1 cellular context compared by ENCODE assay signal in the genomic region with DNA sequence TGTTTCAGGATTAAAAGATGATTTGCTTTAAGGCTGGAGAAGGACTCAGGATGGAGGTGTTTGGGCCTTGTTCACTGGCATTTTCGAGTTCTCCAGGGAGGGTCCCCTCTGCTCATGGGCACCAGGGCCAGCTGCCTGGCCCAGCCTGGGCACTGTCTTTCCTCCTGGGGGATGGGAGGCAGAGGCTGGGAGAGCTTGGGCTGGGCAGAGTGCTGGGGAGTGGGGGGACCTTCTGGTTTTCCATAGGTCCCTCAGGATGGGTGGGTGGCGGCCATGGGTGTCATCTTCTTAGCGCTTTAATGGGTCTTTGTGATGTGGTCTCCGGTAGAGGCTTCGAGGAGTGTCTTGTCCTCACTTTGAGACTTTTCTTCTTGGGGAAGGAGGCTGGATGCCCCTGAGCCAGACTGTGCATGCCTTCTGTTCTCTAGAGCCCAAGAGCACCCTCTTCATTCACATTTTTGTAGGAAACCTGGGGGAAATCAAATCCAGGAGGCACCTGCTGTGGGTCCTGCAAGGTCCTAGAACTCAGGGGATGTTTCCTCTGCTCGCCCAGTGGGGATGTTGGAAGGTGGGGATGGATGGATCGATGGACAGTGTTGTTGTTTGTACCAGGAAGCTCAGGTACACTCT.
TF ChIP-seq lines count a peak whose summit lies in the region.

No MANE protein-coding gene starts in this region.

TF ChIP-seq in HepG2, 621 proteins besides CTCF, POLR2A, EP300 and RAD21 (continued from another document and continues in another):
- TF ChIP-seq SMC3 (IDR thresholded peaks at IDR 0.05; ENCODE audit: low read length) (no peak), SAFB2 (CRISPR knock-in tag; IDR thresholded peaks at IDR 0.05; ENCODE audit: borderline replicate concordance, low read depth) (no peak), HNRNPL (IDR thresholded peaks at IDR 0.05; ENCODE audit: low read depth, low read length) (peak; percentile 45; the same call in 1 of the 2 replicates), EZH2 (conservative IDR thresholded peaks at IDR 0.05; ENCODE audit: low read depth, low read length) (no peak), ZIK1 (CRISPR knock-in tag; IDR thresholded peaks at IDR 0.05; ENCODE audit: borderline replicate concordance, low read depth) (no peak), CENPX (CRISPR knock-in tag; IDR thresholded peaks at IDR 0.05) (no peak), GABPB1 (CRISPR knock-in tag; IDR thresholded peaks at IDR 0.05) (no peak), RBM22 (optimal IDR thresholded peaks at IDR 0.05; ENCODE audit: low read length) (peak; percentile 61), BRD4 (CRISPR knock-in tag; IDR thresholded peaks at IDR 0.05) (no peak), TBP (CRISPR knock-in tag; IDR thresholded peaks at IDR 0.05) (no peak), SOX6 (IDR thresholded peaks at IDR 0.05) (no peak), SOX6 (CRISPR knock-in tag; IDR thresholded peaks at IDR 0.05) (no peak), ZNF337 (CRISPR knock-in tag; IDR thresholded peaks at IDR 0.05; ENCODE audit: borderline replicate concordance, low read depth) (no peak), POLR2G (IDR thresholded peaks at IDR 0.05; ENCODE audit: low read depth, low read length) (peak; percentile 32), SRSF1 (optimal IDR thresholded peaks at IDR 0.05; ENCODE audit: low read depth, low read length) (no peak), RBFOX2 (IDR thresholded peaks at IDR 0.05; ENCODE audit: low read depth, low read length) (peak; percentile 87), ZBTB7A (CRISPR knock-in tag; IDR thresholded peaks at IDR 0.05) (no peak), ZNF367 (CRISPR knock-in tag; IDR thresholded peaks at IDR 0.05; ENCODE audit: borderline replicate concordance) (no peak), TBX3 (IDR thresholded peaks at IDR 0.05; ENCODE audit: borderline replicate concordance) (no peak), ZNF543 (CRISPR knock-in tag; IDR thresholded peaks at IDR 0.05) (no peak), HDAC2 (CRISPR knock-in tag; IDR thresholded peaks at IDR 0.05) (no peak), FOXK2 (IDR thresholded peaks at IDR 0.05) (no peak), KAT8 (CRISPR knock-in tag; IDR thresholded peaks at IDR 0.05) (no peak), NBN (conservative IDR thresholded peaks at IDR 0.05) (no peak), ZNF354B (CRISPR knock-in tag; IDR thresholded peaks at IDR 0.05) (no peak), ZC3H4 (CRISPR knock-in tag; IDR thresholded peaks at IDR 0.05; ENCODE audit: borderline replicate concordance) (no peak), TAF15 (IDR thresholded peaks at IDR 0.05; ENCODE audit: low read depth, low read length, poor library complexity, severe bottlenecking) (no peak), ZFP82 (CRISPR knock-in tag; IDR thresholded peaks at IDR 0.05; ENCODE audit: borderline replicate concordance) (no peak)
- TF ChIP-seq, protein P1, sequence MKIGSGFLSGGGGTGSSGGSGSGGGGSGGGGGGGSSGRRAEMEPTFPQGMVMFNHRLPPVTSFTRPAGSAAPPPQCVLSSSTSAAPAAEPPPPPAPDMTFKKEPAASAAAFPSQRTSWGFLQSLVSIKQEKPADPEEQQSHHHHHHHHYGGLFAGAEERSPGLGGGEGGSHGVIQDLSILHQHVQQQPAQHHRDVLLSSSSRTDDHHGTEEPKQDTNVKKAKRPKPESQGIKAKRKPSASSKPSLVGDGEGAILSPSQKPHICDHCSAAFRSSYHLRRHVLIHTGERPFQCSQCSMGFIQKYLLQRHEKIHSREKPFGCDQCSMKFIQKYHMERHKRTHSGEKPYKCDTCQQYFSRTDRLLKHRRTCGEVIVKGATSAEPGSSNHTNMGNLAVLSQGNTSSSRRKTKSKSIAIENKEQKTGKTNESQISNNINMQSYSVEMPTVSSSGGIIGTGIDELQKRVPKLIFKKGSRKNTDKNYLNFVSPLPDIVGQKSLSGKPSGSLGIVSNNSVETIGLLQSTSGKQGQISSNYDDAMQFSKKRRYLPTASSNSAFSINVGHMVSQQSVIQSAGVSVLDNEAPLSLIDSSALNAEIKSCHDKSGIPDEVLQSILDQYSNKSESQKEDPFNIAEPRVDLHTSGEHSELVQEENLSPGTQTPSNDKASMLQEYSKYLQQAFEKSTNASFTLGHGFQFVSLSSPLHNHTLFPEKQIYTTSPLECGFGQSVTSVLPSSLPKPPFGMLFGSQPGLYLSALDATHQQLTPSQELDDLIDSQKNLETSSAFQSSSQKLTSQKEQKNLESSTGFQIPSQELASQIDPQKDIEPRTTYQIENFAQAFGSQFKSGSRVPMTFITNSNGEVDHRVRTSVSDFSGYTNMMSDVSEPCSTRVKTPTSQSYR (CRISPR knock-in tag; IDR thresholded peaks at IDR 0.05; ENCODE audit: borderline replicate concordance), result no peak
- TF ChIP-seq, protein P2, sequence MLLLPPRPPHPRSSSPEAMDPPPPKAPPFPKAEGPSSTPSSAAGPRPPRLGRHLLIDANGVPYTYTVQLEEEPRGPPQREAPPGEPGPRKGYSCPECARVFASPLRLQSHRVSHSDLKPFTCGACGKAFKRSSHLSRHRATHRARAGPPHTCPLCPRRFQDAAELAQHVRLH (CRISPR knock-in tag; IDR thresholded peaks at IDR 0.05; ENCODE audit: borderline replicate concordance, low read depth), result no peak
- TF ChIP-seq, protein P3, sequence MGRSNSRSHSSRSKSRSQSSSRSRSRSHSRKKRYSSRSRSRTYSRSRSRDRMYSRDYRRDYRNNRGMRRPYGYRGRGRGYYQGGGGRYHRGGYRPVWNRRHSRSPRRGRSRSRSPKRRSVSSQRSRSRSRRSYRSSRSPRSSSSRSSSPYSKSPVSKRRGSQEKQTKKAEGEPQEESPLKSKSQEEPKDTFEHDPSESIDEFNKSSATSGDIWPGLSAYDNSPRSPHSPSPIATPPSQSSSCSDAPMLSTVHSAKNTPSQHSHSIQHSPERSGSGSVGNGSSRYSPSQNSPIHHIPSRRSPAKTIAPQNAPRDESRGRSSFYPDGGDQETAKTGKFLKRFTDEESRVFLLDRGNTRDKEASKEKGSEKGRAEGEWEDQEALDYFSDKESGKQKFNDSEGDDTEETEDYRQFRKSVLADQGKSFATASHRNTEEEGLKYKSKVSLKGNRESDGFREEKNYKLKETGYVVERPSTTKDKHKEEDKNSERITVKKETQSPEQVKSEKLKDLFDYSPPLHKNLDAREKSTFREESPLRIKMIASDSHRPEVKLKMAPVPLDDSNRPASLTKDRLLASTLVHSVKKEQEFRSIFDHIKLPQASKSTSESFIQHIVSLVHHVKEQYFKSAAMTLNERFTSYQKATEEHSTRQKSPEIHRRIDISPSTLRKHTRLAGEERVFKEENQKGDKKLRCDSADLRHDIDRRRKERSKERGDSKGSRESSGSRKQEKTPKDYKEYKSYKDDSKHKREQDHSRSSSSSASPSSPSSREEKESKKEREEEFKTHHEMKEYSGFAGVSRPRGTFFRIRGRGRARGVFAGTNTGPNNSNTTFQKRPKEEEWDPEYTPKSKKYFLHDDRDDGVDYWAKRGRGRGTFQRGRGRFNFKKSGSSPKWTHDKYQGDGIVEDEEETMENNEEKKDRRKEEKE (IDR thresholded peaks at IDR 0.05), result no peak
- TF ChIP-seq, protein P4, sequence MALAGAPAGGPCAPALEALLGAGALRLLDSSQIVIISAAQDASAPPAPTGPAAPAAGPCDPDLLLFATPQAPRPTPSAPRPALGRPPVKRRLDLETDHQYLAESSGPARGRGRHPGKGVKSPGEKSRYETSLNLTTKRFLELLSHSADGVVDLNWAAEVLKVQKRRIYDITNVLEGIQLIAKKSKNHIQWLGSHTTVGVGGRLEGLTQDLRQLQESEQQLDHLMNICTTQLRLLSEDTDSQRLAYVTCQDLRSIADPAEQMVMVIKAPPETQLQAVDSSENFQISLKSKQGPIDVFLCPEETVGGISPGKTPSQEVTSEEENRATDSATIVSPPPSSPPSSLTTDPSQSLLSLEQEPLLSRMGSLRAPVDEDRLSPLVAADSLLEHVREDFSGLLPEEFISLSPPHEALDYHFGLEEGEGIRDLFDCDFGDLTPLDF (CRISPR knock-in tag; IDR thresholded peaks at IDR 0.05), result no peak
- TF ChIP-seq, protein P5, sequence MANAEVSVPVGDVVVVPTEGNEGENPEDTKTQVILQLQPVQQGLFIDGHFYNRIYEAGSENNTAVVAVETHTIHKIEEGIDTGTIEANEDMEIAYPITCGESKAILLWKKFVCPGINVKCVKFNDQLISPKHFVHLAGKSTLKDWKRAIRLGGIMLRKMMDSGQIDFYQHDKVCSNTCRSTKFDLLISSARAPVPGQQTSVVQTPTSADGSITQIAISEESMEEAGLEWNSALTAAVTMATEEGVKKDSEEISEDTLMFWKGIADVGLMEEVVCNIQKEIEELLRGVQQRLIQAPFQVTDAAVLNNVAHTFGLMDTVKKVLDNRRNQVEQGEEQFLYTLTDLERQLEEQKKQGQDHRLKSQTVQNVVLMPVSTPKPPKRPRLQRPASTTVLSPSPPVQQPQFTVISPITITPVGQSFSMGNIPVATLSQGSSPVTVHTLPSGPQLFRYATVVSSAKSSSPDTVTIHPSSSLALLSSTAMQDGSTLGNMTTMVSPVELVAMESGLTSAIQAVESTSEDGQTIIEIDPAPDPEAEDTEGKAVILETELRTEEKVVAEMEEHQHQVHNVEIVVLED (CRISPR knock-in tag; IDR thresholded peaks at IDR 0.05; ENCODE audit: borderline replicate concordance), result no peak
- TF ChIP-seq, protein P6, sequence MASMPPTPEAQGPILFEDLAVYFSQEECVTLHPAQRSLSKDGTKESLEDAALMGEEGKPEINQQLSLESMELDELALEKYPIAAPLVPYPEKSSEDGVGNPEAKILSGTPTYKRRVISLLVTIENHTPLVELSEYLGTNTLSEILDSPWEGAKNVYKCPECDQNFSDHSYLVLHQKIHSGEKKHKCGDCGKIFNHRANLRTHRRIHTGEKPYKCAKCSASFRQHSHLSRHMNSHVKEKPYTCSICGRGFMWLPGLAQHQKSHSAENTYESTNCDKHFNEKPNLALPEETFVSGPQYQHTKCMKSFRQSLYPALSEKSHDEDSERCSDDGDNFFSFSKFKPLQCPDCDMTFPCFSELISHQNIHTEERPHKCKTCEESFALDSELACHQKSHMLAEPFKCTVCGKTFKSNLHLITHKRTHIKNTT (CRISPR knock-in tag; IDR thresholded peaks at IDR 0.05), result no peak
- TF ChIP-seq, protein P7, sequence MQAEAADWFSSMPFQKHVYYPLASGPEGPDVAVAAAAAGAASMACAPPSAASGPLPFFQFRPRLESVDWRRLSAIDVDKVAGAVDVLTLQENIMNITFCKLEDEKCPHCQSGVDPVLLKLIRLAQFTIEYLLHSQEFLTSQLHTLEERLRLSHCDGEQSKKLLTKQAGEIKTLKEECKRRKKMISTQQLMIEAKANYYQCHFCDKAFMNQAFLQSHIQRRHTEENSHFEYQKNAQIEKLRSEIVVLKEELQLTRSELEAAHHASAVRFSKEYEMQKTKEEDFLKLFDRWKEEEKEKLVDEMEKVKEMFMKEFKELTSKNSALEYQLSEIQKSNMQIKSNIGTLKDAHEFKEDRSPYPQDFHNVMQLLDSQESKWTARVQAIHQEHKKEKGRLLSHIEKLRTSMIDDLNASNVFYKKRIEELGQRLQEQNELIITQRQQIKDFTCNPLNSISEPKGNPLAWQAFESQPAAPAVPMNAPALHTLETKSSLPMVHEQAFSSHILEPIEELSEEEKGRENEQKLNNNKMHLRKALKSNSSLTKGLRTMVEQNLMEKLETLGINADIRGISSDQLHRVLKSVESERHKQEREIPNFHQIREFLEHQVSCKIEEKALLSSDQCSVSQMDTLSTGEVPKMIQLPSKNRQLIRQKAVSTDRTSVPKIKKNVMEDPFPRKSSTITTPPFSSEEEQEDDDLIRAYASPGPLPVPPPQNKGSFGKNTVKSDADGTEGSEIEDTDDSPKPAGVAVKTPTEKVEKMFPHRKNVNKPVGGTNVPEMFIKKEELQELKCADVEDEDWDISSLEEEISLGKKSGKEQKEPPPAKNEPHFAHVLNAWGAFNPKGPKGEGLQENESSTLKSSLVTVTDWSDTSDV (CRISPR knock-in tag; IDR thresholded peaks at IDR 0.05), result no peak
- TF ChIP-seq, protein P8, sequence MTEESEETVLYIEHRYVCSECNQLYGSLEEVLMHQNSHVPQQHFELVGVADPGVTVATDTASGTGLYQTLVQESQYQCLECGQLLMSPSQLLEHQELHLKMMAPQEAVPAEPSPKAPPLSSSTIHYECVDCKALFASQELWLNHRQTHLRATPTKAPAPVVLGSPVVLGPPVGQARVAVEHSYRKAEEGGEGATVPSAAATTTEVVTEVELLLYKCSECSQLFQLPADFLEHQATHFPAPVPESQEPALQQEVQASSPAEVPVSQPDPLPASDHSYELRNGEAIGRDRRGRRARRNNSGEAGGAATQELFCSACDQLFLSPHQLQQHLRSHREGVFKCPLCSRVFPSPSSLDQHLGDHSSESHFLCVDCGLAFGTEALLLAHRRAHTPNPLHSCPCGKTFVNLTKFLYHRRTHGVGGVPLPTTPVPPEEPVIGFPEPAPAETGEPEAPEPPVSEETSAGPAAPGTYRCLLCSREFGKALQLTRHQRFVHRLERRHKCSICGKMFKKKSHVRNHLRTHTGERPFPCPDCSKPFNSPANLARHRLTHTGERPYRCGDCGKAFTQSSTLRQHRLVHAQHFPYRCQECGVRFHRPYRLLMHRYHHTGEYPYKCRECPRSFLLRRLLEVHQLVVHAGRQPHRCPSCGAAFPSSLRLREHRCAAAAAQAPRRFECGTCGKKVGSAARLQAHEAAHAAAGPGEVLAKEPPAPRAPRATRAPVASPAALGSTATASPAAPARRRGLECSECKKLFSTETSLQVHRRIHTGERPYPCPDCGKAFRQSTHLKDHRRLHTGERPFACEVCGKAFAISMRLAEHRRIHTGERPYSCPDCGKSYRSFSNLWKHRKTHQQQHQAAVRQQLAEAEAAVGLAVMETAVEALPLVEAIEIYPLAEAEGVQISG (CRISPR knock-in tag; IDR thresholded peaks at IDR 0.05), result no peak
- TF ChIP-seq, protein P9, sequence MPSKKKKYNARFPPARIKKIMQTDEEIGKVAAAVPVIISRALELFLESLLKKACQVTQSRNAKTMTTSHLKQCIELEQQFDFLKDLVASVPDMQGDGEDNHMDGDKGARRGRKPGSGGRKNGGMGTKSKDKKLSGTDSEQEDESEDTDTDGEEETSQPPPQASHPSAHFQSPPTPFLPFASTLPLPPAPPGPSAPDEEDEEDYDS (CRISPR knock-in tag; IDR thresholded peaks at IDR 0.05), result no peak
- TF ChIP-seq, protein P10, sequence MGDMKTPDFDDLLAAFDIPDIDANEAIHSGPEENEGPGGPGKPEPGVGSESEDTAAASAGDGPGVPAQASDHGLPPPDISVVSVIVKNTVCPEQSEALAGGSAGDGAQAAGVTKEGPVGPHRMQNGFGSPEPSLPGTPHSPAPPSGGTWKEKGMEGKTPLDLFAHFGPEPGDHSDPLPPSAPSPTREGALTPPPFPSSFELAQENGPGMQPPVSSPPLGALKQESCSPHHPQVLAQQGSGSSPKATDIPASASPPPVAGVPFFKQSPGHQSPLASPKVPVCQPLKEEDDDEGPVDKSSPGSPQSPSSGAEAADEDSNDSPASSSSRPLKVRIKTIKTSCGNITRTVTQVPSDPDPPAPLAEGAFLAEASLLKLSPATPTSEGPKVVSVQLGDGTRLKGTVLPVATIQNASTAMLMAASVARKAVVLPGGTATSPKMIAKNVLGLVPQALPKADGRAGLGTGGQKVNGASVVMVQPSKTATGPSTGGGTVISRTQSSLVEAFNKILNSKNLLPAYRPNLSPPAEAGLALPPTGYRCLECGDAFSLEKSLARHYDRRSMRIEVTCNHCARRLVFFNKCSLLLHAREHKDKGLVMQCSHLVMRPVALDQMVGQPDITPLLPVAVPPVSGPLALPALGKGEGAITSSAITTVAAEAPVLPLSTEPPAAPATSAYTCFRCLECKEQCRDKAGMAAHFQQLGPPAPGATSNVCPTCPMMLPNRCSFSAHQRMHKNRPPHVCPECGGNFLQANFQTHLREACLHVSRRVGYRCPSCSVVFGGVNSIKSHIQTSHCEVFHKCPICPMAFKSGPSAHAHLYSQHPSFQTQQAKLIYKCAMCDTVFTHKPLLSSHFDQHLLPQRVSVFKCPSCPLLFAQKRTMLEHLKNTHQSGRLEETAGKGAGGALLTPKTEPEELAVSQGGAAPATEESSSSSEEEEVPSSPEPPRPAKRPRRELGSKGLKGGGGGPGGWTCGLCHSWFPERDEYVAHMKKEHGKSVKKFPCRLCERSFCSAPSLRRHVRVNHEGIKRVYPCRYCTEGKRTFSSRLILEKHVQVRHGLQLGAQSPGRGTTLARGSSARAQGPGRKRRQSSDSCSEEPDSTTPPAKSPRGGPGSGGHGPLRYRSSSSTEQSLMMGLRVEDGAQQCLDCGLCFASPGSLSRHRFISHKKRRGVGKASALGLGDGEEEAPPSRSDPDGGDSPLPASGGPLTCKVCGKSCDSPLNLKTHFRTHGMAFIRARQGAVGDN (CRISPR knock-in tag; IDR thresholded peaks at IDR 0.05), result peak; percentile 33
